Comparison of ENCODE assay signal across 1 cellular context in the genomic region with DNA sequence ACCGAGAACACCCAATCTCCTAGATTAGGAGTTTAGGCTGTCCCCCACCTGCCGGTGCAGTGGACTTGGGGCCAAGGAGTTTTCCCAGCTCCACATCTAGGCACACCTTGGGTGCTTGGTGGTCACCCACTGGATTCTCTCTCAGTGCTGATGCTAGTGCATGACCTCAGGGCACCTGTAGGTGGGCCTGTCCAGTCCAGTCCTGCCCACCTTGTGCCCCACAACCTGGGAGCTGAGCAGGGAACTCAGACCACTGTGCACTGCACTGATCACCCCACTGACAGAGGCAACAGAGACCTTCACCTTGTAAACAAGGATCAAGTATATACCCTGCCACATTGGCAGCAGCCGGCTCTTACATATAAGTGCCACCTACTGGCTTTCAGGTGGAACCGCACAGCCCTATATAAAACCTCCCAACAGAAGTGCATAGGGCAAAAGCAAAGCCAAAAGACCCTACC.
TF ChIP-seq lines count a peak whose summit lies in the region.

No MANE protein-coding gene starts in this region.

TF ChIP-seq in GM23338, 12 proteins besides CTCF, POLR2A, EP300 and RAD21 (continued from another document):
- TF ChIP-seq, protein P1, sequence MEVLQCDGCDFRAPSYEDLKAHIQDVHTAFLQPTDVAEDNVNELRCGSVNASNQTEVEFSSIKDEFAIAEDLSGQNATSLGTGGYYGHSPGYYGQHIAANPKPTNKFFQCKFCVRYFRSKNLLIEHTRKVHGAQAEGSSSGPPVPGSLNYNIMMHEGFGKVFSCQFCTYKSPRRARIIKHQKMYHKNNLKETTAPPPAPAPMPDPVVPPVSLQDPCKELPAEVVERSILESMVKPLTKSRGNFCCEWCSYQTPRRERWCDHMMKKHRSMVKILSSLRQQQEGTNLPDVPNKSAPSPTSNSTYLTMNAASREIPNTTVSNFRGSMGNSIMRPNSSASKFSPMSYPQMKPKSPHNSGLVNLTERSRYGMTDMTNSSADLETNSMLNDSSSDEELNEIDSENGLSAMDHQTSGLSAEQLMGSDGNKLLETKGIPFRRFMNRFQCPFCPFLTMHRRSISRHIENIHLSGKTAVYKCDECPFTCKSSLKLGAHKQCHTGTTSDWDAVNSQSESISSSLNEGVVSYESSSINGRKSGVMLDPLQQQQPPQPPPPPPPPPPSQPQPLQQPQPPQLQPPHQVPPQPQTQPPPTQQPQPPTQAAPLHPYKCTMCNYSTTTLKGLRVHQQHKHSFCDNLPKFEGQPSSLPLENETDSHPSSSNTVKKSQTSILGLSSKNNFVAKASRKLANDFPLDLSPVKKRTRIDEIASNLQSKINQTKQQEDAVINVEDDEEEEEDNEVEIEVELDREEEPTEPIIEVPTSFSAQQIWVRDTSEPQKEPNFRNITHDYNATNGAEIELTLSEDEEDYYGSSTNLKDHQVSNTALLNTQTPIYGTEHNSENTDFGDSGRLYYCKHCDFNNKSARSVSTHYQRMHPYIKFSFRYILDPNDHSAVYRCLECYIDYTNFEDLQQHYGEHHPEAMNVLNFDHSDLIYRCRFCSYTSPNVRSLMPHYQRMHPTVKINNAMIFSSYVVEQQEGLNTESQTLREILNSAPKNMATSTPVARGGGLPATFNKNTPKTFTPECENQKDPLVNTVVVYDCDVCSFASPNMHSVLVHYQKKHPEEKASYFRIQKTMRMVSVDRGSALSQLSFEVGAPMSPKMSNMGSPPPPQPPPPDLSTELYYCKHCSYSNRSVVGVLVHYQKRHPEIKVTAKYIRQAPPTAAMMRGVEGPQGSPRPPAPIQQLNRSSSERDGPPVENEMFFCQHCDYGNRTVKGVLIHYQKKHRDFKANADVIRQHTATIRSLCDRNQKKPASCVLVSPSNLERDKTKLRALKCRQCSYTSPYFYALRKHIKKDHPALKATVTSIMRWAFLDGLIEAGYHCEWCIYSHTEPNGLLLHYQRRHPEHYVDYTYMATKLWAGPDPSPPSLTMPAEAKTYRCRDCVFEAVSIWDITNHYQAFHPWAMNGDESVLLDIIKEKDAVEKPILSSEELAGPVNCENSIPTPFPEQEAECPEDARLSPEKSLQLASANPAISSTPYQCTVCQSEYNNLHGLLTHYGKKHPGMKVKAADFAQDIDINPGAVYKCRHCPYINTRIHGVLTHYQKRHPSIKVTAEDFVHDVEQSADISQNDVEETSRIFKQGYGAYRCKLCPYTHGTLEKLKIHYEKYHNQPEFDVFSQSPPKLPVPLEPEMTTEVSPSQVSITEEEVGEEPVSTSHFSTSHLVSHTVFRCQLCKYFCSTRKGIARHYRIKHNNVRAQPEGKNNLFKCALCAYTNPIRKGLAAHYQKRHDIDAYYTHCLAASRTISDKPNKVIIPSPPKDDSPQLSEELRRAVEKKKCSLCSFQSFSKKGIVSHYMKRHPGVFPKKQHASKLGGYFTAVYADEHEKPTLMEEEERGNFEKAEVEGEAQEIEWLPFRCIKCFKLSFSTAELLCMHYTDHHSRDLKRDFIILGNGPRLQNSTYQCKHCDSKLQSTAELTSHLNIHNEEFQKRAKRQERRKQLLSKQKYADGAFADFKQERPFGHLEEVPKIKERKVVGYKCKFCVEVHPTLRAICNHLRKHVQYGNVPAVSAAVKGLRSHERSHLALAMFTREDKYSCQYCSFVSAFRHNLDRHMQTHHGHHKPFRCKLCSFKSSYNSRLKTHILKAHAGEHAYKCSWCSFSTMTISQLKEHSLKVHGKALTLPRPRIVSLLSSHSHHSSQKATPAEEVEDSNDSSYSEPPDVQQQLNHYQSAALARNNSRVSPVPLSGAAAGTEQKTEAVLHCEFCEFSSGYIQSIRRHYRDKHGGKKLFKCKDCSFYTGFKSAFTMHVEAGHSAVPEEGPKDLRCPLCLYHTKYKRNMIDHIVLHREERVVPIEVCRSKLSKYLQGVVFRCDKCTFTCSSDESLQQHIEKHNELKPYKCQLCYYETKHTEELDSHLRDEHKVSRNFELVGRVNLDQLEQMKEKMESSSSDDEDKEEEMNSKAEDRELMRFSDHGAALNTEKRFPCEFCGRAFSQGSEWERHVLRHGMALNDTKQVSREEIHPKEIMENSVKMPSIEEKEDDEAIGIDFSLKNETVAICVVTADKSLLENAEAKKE (CRISPR knock-in tag; IDR thresholded peaks at IDR 0.05), result no peak
- TF ChIP-seq CREB1 (CRISPR knock-in tag; IDR thresholded peaks at IDR 0.05; ENCODE audit: low read depth) (no peak), POLR2AphosphoS5 (IDR thresholded peaks at IDR 0.05; ENCODE audit: low read depth) (no peak), JUNB (IDR thresholded peaks at IDR 0.05; ENCODE audit: unreplicated experiment) (no peak), ZNF114 (CRISPR knock-in tag; IDR thresholded peaks at IDR 0.05) (no peak), STAT1 (IDR thresholded peaks at IDR 0.05; ENCODE audit: unreplicated experiment) (no peak), ZNF331 (CRISPR knock-in tag; IDR thresholded peaks at IDR 0.05; ENCODE audit: low read depth) (no peak), NANOG (IDR thresholded peaks at IDR 0.05; ENCODE audit: borderline replicate concordance) (no peak), EZH2phosphoT487 (IDR thresholded peaks at IDR 0.05; ENCODE audit: unreplicated experiment) (no peak), EZH2 (IDR thresholded peaks at IDR 0.05; ENCODE audit: low read depth, unreplicated experiment) (no peak)
- TF ChIP-seq, protein P2, sequence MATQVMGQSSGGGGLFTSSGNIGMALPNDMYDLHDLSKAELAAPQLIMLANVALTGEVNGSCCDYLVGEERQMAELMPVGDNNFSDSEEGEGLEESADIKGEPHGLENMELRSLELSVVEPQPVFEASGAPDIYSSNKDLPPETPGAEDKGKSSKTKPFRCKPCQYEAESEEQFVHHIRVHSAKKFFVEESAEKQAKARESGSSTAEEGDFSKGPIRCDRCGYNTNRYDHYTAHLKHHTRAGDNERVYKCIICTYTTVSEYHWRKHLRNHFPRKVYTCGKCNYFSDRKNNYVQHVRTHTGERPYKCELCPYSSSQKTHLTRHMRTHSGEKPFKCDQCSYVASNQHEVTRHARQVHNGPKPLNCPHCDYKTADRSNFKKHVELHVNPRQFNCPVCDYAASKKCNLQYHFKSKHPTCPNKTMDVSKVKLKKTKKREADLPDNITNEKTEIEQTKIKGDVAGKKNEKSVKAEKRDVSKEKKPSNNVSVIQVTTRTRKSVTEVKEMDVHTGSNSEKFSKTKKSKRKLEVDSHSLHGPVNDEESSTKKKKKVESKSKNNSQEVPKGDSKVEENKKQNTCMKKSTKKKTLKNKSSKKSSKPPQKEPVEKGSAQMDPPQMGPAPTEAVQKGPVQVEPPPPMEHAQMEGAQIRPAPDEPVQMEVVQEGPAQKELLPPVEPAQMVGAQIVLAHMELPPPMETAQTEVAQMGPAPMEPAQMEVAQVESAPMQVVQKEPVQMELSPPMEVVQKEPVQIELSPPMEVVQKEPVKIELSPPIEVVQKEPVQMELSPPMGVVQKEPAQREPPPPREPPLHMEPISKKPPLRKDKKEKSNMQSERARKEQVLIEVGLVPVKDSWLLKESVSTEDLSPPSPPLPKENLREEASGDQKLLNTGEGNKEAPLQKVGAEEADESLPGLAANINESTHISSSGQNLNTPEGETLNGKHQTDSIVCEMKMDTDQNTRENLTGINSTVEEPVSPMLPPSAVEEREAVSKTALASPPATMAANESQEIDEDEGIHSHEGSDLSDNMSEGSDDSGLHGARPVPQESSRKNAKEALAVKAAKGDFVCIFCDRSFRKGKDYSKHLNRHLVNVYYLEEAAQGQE (IDR thresholded peaks at IDR 0.05; ENCODE audit: unreplicated experiment), result no peak
